Comparison of ENCODE assay signal across 1 cellular context in the genomic region with DNA sequence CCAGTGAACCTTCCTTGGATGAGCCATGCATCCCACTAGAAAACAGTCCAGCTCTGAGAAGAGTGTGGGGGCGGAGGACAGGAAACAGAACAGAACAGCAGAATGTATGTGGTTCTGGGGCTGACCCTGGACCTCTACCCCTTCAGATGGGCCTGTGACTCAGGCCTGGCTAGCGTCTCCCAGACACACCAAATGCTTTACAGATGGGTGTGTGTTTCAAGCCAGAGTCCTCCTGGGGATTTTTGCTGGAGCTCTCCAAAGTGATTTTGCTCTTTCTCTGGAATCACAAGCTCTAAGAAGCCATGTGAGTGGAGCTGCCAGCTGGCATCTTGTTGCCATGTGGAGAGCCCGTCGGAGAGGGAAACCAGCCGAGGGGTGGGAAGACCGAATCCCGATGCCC.
TF ChIP-seq lines count a peak whose summit lies in the region.

No MANE protein-coding gene starts in this region.

TF ChIP-seq in HepG2, 621 proteins besides CTCF, POLR2A, EP300 and RAD21:
- TF ChIP-seq ZBTB21 (CRISPR knock-in tag; IDR thresholded peaks at IDR 0.05) = no peak
- no peak for TF ChIP-seq ZNF501 (CRISPR knock-in tag; IDR thresholded peaks at IDR 0.05)
- TF ChIP-seq, protein P1, sequence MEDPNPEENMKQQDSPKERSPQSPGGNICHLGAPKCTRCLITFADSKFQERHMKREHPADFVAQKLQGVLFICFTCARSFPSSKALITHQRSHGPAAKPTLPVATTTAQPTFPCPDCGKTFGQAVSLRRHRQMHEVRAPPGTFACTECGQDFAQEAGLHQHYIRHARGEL (CRISPR knock-in tag; IDR thresholded peaks at IDR 0.05) = no peak
- TF ChIP-seq, protein P2, sequence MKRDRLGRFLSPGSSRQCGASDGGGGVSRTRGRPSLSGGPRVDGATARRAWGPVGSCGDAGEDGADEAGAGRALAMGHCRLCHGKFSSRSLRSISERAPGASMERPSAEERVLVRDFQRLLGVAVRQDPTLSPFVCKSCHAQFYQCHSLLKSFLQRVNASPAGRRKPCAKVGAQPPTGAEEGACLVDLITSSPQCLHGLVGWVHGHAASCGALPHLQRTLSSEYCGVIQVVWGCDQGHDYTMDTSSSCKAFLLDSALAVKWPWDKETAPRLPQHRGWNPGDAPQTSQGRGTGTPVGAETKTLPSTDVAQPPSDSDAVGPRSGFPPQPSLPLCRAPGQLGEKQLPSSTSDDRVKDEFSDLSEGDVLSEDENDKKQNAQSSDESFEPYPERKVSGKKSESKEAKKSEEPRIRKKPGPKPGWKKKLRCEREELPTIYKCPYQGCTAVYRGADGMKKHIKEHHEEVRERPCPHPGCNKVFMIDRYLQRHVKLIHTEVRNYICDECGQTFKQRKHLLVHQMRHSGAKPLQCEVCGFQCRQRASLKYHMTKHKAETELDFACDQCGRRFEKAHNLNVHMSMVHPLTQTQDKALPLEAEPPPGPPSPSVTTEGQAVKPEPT (CRISPR knock-in tag; IDR thresholded peaks at IDR 0.05; ENCODE audit: low read depth) = no peak
- TF ChIP-seq DRAP1 (CRISPR knock-in tag; IDR thresholded peaks at IDR 0.05) = no peak
TF ChIP-seq in HepG2: peak in this region for 0.
